Comparison of ENCODE assay signal across 1 cellular context in the genomic region with DNA sequence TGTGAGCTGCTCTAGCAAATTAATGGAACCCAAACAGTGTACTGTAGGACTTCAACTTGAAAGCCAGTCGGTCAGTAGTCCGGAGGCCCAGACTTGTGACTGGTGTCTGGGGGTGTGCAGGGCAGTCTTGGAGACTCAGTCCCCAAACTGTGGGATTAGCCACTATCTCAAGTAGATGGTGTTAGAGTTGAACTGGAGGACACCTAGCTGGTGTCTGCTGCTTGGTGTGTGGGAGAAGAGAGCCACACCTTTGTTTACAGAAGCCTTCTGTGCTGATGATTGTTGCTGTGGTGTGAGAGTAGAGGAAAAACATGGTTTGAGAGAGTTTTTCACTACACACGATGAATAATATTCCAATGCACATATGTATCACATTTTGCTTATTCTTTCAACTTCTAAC.
TF ChIP-seq lines count a peak whose summit lies in the region.

No MANE protein-coding gene starts in this region.

TF ChIP-seq in HEK293, 187 proteins besides CTCF, POLR2A, EP300 and RAD21 (continued from another document):
- TF ChIP-seq ZNF530 (tag by site-specific recombination; IDR thresholded peaks at IDR 0.05; ENCODE audit: low read depth) (no peak), KLF7 (tag by site-specific recombination; IDR thresholded peaks at IDR 0.05; ENCODE audit: borderline replicate concordance) (peak; percentile 70; the same call in 1 of the 2 replicates), ZNF626 (tag by site-specific recombination; IDR thresholded peaks at IDR 0.05) (no peak), ZNF629 (tag by site-specific recombination; IDR thresholded peaks at IDR 0.05) (no peak)
TF ChIP-seq in HEK293: peak in this region for 2.
